Comparison of ENCODE assay signal across 1 cellular context in genomic region chrX:102580891-102581290, GRCh38.
A peak's percentile ranks its signal among the peaks of the same experiment; 100 is the strongest.
TF ChIP-seq lines count a peak whose summit lies in the region.

No MANE protein-coding gene starts in this region.

TF ChIP-seq in K562, 482 proteins besides CTCF, POLR2A, EP300 and RAD21 (continued from another document):
- TF ChIP-seq UBTF (IDR thresholded peaks at IDR 0.05; ENCODE audit: borderline replicate concordance in 1 of 2, low read depth in 2 of 2, low read length in 2 of 2) (no peak), TOE1 (IDR thresholded peaks at IDR 0.05; ENCODE audit: borderline replicate concordance) (no peak), TOE1 (CRISPR knock-in tag; IDR thresholded peaks at IDR 0.05; ENCODE audit: borderline replicate concordance, low read depth) (no peak), DPF2 (IDR thresholded peaks at IDR 0.05) (no peak; the same call in 1 of the 2 replicates), TAL1 (IDR thresholded peaks at IDR 0.05) (peak; percentile 50), ARID1B (IDR thresholded peaks at IDR 0.05) (peak; percentile 64), SMARCE1 (IDR thresholded peaks at IDR 0.05) (no peak), NFRKB (IDR thresholded peaks at IDR 0.05; ENCODE audit: low read depth) (no peak), NR4A1 (CRISPR knock-in tag; IDR thresholded peaks at IDR 0.05) (no peak), NR4A1 (tag; IDR thresholded peaks at IDR 0.05) (no peak), FOXK1 (CRISPR knock-in tag; IDR thresholded peaks at IDR 0.05; ENCODE audit: borderline replicate concordance) (no peak), MTA2 (IDR thresholded peaks at IDR 0.05; ENCODE audit: low read depth) (0 out of 2 replicates have a peak, but pooled peaks have one; percentile 30), NCOR1 (IDR thresholded peaks at IDR 0.05) (peak; percentile 28; the same call in 1 of the 2 replicates), RNF219 (CRISPR knock-in tag; IDR thresholded peaks at IDR 0.05) (no peak), TEAD4 (IDR thresholded peaks at IDR 0.05; ENCODE audit: low read length) (peak; percentile 64; the same call in 1 of the 2 replicates), TEAD4 (CRISPR knock-in tag; IDR thresholded peaks at IDR 0.05; ENCODE audit: borderline replicate concordance) (no peak)
